2 cellular contexts compared by ENCODE assay signal in the genomic region with DNA sequence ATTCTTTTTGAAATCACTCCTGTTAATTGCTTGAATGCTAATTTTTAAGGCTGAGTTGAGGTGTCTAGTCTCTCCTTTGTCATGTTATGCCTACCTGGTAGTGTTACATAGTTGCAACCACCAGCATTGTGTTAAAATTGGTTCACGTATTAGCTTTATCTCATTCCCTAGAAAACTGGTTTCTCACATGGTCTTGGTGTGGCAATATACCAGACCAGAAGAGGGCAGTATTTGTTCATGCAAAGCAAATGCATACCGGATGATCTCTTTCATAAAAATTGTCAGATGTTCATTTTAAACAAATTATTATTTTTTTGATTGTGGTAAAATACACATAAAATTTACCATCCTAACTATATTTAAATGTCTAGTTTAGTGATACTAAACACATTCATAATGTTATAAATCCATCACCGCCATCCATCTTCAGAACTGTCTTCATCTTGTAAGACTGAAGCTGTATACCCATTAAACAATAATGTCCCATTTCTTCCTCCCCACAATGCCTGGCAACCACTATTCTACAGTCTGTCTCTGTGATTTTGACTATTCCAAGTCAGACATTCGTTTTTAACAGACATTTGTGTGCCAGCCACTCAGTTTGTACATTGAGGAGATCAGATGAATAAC.
TF ChIP-seq lines count a peak whose summit lies in the region.

No MANE protein-coding gene starts in this region.

TF ChIP-seq in IMR-90, 13 proteins besides CTCF, POLR2A, EP300 and RAD21:
- TF ChIP-seq RFX5 (IDR thresholded peaks at IDR 0.05; ENCODE audit: low read depth, low read length), result no peak
- TF ChIP-seq, protein P1, sequence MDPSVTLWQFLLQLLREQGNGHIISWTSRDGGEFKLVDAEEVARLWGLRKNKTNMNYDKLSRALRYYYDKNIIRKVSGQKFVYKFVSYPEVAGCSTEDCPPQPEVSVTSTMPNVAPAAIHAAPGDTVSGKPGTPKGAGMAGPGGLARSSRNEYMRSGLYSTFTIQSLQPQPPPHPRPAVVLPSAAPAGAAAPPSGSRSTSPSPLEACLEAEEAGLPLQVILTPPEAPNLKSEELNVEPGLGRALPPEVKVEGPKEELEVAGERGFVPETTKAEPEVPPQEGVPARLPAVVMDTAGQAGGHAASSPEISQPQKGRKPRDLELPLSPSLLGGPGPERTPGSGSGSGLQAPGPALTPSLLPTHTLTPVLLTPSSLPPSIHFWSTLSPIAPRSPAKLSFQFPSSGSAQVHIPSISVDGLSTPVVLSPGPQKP (IDR thresholded peaks at IDR 0.05; ENCODE audit: borderline replicate concordance, low read depth, low read length), result no peak
- TF ChIP-seq NFE2L2 (IDR thresholded peaks at IDR 0.05; ENCODE audit: low read depth, low read length), result no peak
- no peak for TF ChIP-seq BHLHE40 (IDR thresholded peaks at IDR 0.05; ENCODE audit: low read depth, low read length)
- no peak for TF ChIP-seq RCOR1 (IDR thresholded peaks at IDR 0.05; ENCODE audit: insufficient replicate concordance, low read length)
- TF ChIP-seq MXI1 (IDR thresholded peaks at IDR 0.05; ENCODE audit: borderline replicate concordance, low read depth, low read length), result no peak
- no peak for TF ChIP-seq MAZ (IDR thresholded peaks at IDR 0.05; ENCODE audit: borderline replicate concordance, low read depth, low read length)
- peak; percentile 54 for TF ChIP-seq CEBPB (IDR thresholded peaks at IDR 0.05; ENCODE audit: low read depth, low read length)
- no peak for TF ChIP-seq MAFK (IDR thresholded peaks at IDR 0.05; ENCODE audit: low read depth, low read length)
- TF ChIP-seq, protein P2, sequence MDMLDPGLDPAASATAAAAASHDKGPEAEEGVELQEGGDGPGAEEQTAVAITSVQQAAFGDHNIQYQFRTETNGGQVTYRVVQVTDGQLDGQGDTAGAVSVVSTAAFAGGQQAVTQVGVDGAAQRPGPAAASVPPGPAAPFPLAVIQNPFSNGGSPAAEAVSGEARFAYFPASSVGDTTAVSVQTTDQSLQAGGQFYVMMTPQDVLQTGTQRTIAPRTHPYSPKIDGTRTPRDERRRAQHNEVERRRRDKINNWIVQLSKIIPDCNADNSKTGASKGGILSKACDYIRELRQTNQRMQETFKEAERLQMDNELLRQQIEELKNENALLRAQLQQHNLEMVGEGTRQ (IDR thresholded peaks at IDR 0.05; ENCODE audit: low read depth, low read length), result no peak
- TF ChIP-seq FOS (IDR thresholded peaks at IDR 0.05; ENCODE audit: low read depth, low read length), result no peak
- TF ChIP-seq SMC3 (IDR thresholded peaks at IDR 0.05; ENCODE audit: low read depth, low read length), result peak; percentile 53
- no peak for TF ChIP-seq CHD1 (IDR thresholded peaks at IDR 0.05; ENCODE audit: low read depth, low read length)

TF ChIP-seq in endothelial cell of umbilical vein, 7 proteins besides CTCF, POLR2A, EP300 and RAD21:
- TF ChIP-seq FOS (IDR thresholded peaks at IDR 0.05; ENCODE audit: borderline replicate concordance, insufficient read depth, low read length) (no peak), JUN (IDR thresholded peaks at IDR 0.05; ENCODE audit: borderline replicate concordance, insufficient read depth, insufficient read length, low read depth) (no peak), MYC (IDR thresholded peaks at IDR 0.05; ENCODE audit: low read depth, low read length) (no peak), GATA2 (IDR thresholded peaks at IDR 0.05; ENCODE audit: insufficient read depth, insufficient read length, low read depth, low read length) (no peak), EZH2 (IDR thresholded peaks at IDR 0.05; ENCODE audit: borderline replicate concordance, low read depth, low read length, severe bottlenecking) (no peak), POLR2AphosphoS5 (IDR thresholded peaks at IDR 0.05; ENCODE audit: insufficient read depth, low read depth, low read length) (no peak)
- TF ChIP-seq, protein P3, sequence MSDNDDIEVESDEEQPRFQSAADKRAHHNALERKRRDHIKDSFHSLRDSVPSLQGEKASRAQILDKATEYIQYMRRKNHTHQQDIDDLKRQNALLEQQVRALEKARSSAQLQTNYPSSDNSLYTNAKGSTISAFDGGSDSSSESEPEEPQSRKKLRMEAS (IDR thresholded peaks at IDR 0.05; ENCODE audit: insufficient read depth, insufficient read length), result no peak
TF ChIP-seq in endothelial cell of umbilical vein: peak in this region for 0.
